11 cellular contexts compared by ENCODE assay signal in genomic region chr6:149943321-149943720, GRCh38. TPM values are rescaled to one million over a fixed set of nuclear protein-coding genes. Genes with fewer than 3 reads are reported as not detected.
DNase-seq lines count a peak whose midpoint lies in the region; ATAC-seq, FAIRE-seq and TF ChIP-seq lines count a peak whose summit lies in the region.
"Not testable (repeated sequence)": the region's sequence is repeated elsewhere in the genome, so short reads cannot be mapped to it uniquely, and the experiment has no call there.
"Had no signal": no experiment of that assay in that cellular context is flagged by ENCODE, and none has a peak within 500 bp of the region (broad histone marks: within the 10 kb centered on the region; RNA-seq: fewer than 3 reads in every experiment).

No MANE protein-coding gene starts in this region.

- H3K4me1 Mint-ChIP-seq in T-helper 2 cell treated with Interferon-gamma antibody and Interleukin-4, amounts not matched to agents 5 μg/mL and 100 μg/mL, for 36 hours (ENCODE audit: low read depth) = peaks cover 25% of the 10 kb centered on the region
- not testable (repeated sequence) for H3K4me1 Mint-ChIP-seq in astrocyte (ENCODE audit: low read depth, unreplicated experiment)
- peaks cover 14% of the 10 kb centered on the region for H3K4me1 Mint-ChIP-seq in endothelial cell (ENCODE audit: unreplicated experiment)
- peaks cover 13 to 33% (median 32%) of the 10 kb centered on the region in 4 donors for H3K4me1 Mint-ChIP-seq in naive thymus-derived CD8-positive, alpha-beta T cell
- peaks cover 43% of the 10 kb centered on the region for H3K4me1 Mint-ChIP-seq in stimulated activated memory B cell treated with anti-CD40 and anti-IgM and Interleukin-4, amounts not matched to agents 10 μg/mL and 1 μg/mL and 100 μg/mL, for 72 hours

- not testable (repeated sequence) for ATAC-seq in DND-41 (ENCODE audit: insufficient read depth, low read depth); naive thymus-derived CD8-positive, alpha-beta T cell; stimulated activated memory B cell treated with anti-CD40 and anti-IgM and Interleukin-4, amounts not matched to agents 10 μg/mL and 1 μg/mL and 100 μg/mL, for 72 hours

- H3K27me3 ChIP-seq in DND-41 (ENCODE audit: insufficient read depth, low read length, poor library complexity) (peaks cover 24% of the 10 kb centered on the region), astrocyte (ENCODE audit: insufficient read depth, low read length) (peaks cover 29% of the 10 kb centered on the region)

- H3K27ac Mint-ChIP-seq in T-helper 2 cell treated with Interferon-gamma antibody and Interleukin-4, amounts not matched to agents 5 μg/mL and 100 μg/mL, for 36 hours; astrocyte (ENCODE audit: unreplicated experiment); endothelial cell (ENCODE audit: unreplicated experiment); stimulated activated memory B cell treated with anti-CD40 and anti-IgM and Interleukin-4, amounts not matched to agents 10 μg/mL and 1 μg/mL and 100 μg/mL, for 72 hours: not testable (repeated sequence)
- H3K27ac Mint-ChIP-seq in naive thymus-derived CD8-positive, alpha-beta T cell = peak overlapping the region in 6 of 10 donors; percentile 36 to 98 (median 62)

- H3K9me3 ChIP-seq in DND-41 (ENCODE audit: insufficient read depth, low read length, severe bottlenecking); astrocyte (ENCODE audit: insufficient read depth, low read depth, low read length): not testable (repeated sequence)

- not testable (repeated sequence) for DNase-seq in DND-41; T-helper 2 cell treated with Interferon-gamma antibody and Interleukin-4, amounts not matched to agents 5 μg/mL and 100 μg/mL, for 36 hours (ENCODE audit: low spot score); astrocyte (ENCODE audit: low read depth); endothelial cell (ENCODE audit: low spot score); naive thymus-derived CD8-positive, alpha-beta T cell
- peak; percentile 10 to 14 for DNase-seq in activated T-cell treated with anti-CD3 and anti-CD28 coated beads, Interleukin-2, amount 50 U/mL, for 48 hours

- H3K79me2 ChIP-seq in DND-41 (ENCODE audit: insufficient read depth, low read length); astrocyte (ENCODE audit: insufficient read depth, low read length): not testable (repeated sequence)

- peaks cover 66% of the 10 kb centered on the region for H3K27me3 Mint-ChIP-seq in T-helper 2 cell treated with Interferon-gamma antibody and Interleukin-4, amounts not matched to agents 5 μg/mL and 100 μg/mL, for 36 hours (ENCODE audit: low read depth)
- peaks cover 65% of the 10 kb centered on the region for H3K27me3 Mint-ChIP-seq in astrocyte (ENCODE audit: low read depth, unreplicated experiment)
- H3K27me3 Mint-ChIP-seq in endothelial cell (ENCODE audit: unreplicated experiment) = peaks cover 26% of the 10 kb centered on the region
- peaks cover 21 to 37% (median 34%) of the 10 kb centered on the region in 5 donors for H3K27me3 Mint-ChIP-seq in naive thymus-derived CD8-positive, alpha-beta T cell
- peaks cover 71% of the 10 kb centered on the region for H3K27me3 Mint-ChIP-seq in stimulated activated memory B cell treated with anti-CD40 and anti-IgM and Interleukin-4, amounts not matched to agents 10 μg/mL and 1 μg/mL and 100 μg/mL, for 72 hours

- H3K4me3 ChIP-seq in DND-41 (ENCODE audit: low read depth in 1 of 2, low read length in 2 of 2); astrocyte (ENCODE audit: insufficient read depth, low read depth, low read length): not testable (repeated sequence)

- not testable (repeated sequence) for FAIRE-seq in astrocyte (lab: Jason Lieb, UNC)

- not testable (repeated sequence) for H3K36me3 Mint-ChIP-seq in T-helper 2 cell treated with Interferon-gamma antibody and Interleukin-4, amounts not matched to agents 5 μg/mL and 100 μg/mL, for 36 hours (ENCODE audit: low read depth); astrocyte (ENCODE audit: low read depth, unreplicated experiment); naive thymus-derived CD8-positive, alpha-beta T cell; stimulated activated memory B cell treated with anti-CD40 and anti-IgM and Interleukin-4, amounts not matched to agents 10 μg/mL and 1 μg/mL and 100 μg/mL, for 72 hours
- peaks cover 13% of the 10 kb centered on the region for H3K36me3 Mint-ChIP-seq in endothelial cell (ENCODE audit: low read depth, unreplicated experiment)

- peak overlapping the region; percentile 36 for H3K4me3 Mint-ChIP-seq in T-helper 2 cell treated with Interferon-gamma antibody and Interleukin-4, amounts not matched to agents 5 μg/mL and 100 μg/mL, for 36 hours
- H3K4me3 Mint-ChIP-seq in astrocyte (ENCODE audit: unreplicated experiment) = peak overlapping the region; percentile 50
- H3K4me3 Mint-ChIP-seq in endothelial cell (ENCODE audit: unreplicated experiment) = peak overlapping the region; percentile 91
- H3K4me3 Mint-ChIP-seq in naive thymus-derived CD8-positive, alpha-beta T cell = peak overlapping the region; percentile 19 to 98 (median 93)
- peak overlapping the region; percentile 93 for H3K4me3 Mint-ChIP-seq in stimulated activated memory B cell treated with anti-CD40 and anti-IgM and Interleukin-4, amounts not matched to agents 10 μg/mL and 1 μg/mL and 100 μg/mL, for 72 hours

- POLR2A ChIA-PET in naive thymus-derived CD8-positive, alpha-beta T cell (lab: Charles Lee) = not testable (repeated sequence)

- H2AFZ ChIP-seq in DND-41 (ENCODE audit: low read depth, low read length); astrocyte (ENCODE audit: low read depth, low read length): not testable (repeated sequence)

- H3K36me3 ChIP-seq in DND-41 (ENCODE audit: insufficient read depth, low read length); astrocyte (ENCODE audit: insufficient read depth, low read length): not testable (repeated sequence)

- 0 out of 2 replicates have a peak overlapping the region, but pooled peaks have one; percentile 90 for H3K4me2 ChIP-seq in DND-41 (ENCODE audit: insufficient read depth, low read length)
- H3K4me2 ChIP-seq in astrocyte (ENCODE audit: low read length) = not testable (repeated sequence)

- H3K9ac ChIP-seq in DND-41 (ENCODE audit: low read depth, low read length); astrocyte (ENCODE audit: low read length): not testable (repeated sequence)

- peaks cover 12% of the 10 kb centered on the region for H3K4me1 ChIP-seq in DND-41 (ENCODE audit: insufficient read depth, low read length)
- not testable (repeated sequence) for H3K4me1 ChIP-seq in astrocyte (ENCODE audit: insufficient read depth, low read length)

- not testable (repeated sequence) for TF ChIP-seq CTCF in DND-41 (IDR thresholded peaks at IDR 0.05; ENCODE audit: borderline replicate concordance, extremely low read depth, low read length, poor library complexity, severe bottlenecking); astrocyte (IDR thresholded peaks at IDR 0.05; ENCODE audit: insufficient read depth, low read depth, low read length); endothelial cell (IDR thresholded peaks at IDR 0.05; ENCODE audit: unreplicated experiment)

- H3K27ac ChIP-seq in DND-41 (ENCODE audit: low read length); astrocyte (ENCODE audit: low read depth, low read length): not testable (repeated sequence)

- H3K9me3 Mint-ChIP-seq in T-helper 2 cell treated with Interferon-gamma antibody and Interleukin-4, amounts not matched to agents 5 μg/mL and 100 μg/mL, for 36 hours; endothelial cell (ENCODE audit: unreplicated experiment); naive thymus-derived CD8-positive, alpha-beta T cell; stimulated activated memory B cell treated with anti-CD40 and anti-IgM and Interleukin-4, amounts not matched to agents 10 μg/mL and 1 μg/mL and 100 μg/mL, for 72 hours: not testable (repeated sequence)
- H3K9me3 Mint-ChIP-seq in astrocyte (ENCODE audit: unreplicated experiment) = peaks cover 12% of the 10 kb centered on the region

- H4K20me1 ChIP-seq in DND-41 (ENCODE audit: insufficient read depth, low read length); astrocyte (ENCODE audit: insufficient read depth, low read length): not testable (repeated sequence)

RNA-seq across cellular contexts. Expression of gene ULBP2, which starts 1.5 kb away (rescaled TPM):
- total RNA-seq in astrocyte (7.3 and 7.5 TPM in 2 replicates), endothelial cell (ENCODE audit: unreplicated experiment) (9.9 TPM)
- total RNA-seq in naive thymus-derived CD8-positive, alpha-beta T cell = not detected
- under 1 TPM in 2 of 3 donors, not detected in 1; 0.37 to 0.41 TPM for polyA plus RNA-seq in naive thymus-derived CD8-positive, alpha-beta T cell
- total RNA-seq: H7, Peyer's patch had no signal

RNA-seq across cellular contexts. Expression of gene RAET1G, which starts 20.4 kb away (rescaled TPM):
- total RNA-seq in astrocyte = not detected in 2 replicates
- total RNA-seq in endothelial cell (ENCODE audit: unreplicated experiment) = 3.8 TPM
- not detected for total RNA-seq in naive thymus-derived CD8-positive, alpha-beta T cell
- not detected for polyA plus RNA-seq in naive thymus-derived CD8-positive, alpha-beta T cell
- total RNA-seq: GM12878, H7, Peyer's patch had no signal
- polyA plus RNA-seq: GM12878 had no signal

RNA-seq across cellular contexts. Expression of gene ULBP1, which starts 20.4 kb away (rescaled TPM):
- total RNA-seq in astrocyte (7.4 and 8.8 TPM in 2 replicates), endothelial cell (ENCODE audit: unreplicated experiment) (24.8 TPM)
- total RNA-seq in naive thymus-derived CD8-positive, alpha-beta T cell = under 1 TPM in 1 of 2 experiments, not detected in 1; 0.16 TPM
- not detected for polyA plus RNA-seq in naive thymus-derived CD8-positive, alpha-beta T cell
- total RNA-seq: GM12878, Peyer's patch had no signal

RNA-seq across cellular contexts. Expression of gene RAET1E, which starts 45.4 kb away (rescaled TPM):
- total RNA-seq in astrocyte = not detected in 2 replicates
- total RNA-seq in endothelial cell (ENCODE audit: unreplicated experiment) = 0.28 TPM
- not detected for total RNA-seq in naive thymus-derived CD8-positive, alpha-beta T cell
- polyA plus RNA-seq in naive thymus-derived CD8-positive, alpha-beta T cell = not detected
- total RNA-seq: Calu3, GM12878, H7, Peyer's patch had no signal
- polyA plus RNA-seq: GM12878 had no signal

Comparison
In these comparisons a context has a peak if more than half of its experiments do, and no peak if none do; other contexts are left out.
1. H3K4me3 Mint-ChIP-seq: peak in every context shown above with its lines; median percentile 93 in naive thymus-derived CD8-positive, alpha-beta T cell; 93 in stimulated activated memory B cell treated with anti-CD40 and anti-IgM and Interleukin-4, amounts not matched to agents 10 μg/mL and 1 μg/mL and 100 μg/mL, for 72 hours; 91 in endothelial cell; 50 in astrocyte; 36 in T-helper 2 cell treated with Interferon-gamma antibody and Interleukin-4, amounts not matched to agents 5 μg/mL and 100 μg/mL, for 36 hours.